27 cellular contexts compared by ENCODE assay signal in the genomic region with DNA sequence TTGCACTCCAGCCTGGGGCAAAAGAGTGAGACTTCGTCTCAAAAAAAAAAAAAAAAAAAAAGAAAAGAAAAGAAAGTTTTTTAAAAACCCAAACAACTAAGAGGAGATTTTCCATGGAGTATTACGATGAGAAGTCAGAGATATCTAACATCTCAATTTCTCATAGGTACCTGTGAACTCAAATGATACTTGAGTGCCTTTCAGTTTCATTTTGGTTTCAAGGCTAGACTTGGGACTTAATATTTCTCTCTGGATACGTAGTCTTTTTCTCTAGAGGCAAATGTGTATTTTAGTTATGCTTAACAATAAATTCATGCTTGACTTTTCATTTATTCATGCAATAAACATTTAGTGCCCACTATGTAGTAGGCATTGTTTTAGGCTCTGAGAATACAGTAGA.
"Had no signal": no experiment of that assay in that cellular context is flagged by ENCODE, and none has a peak within 500 bp of the region (broad histone marks: within the 10 kb centered on the region; RNA-seq: fewer than 3 reads in every experiment).

No MANE protein-coding gene starts in this region.

- H3K27me3 Mint-ChIP-seq: activated CD4-positive, alpha-beta T cell treated with anti-CD3 and anti-CD28 coated beads, Interleukin-2, amount 10 ng/mL, durations not matched to agents 24 days and 14 days; activated naive CD4-positive, alpha-beta T cell treated with anti-CD3 and anti-CD28 coated beads, Interleukin-2, amount 10 ng/mL, durations not matched to agents 7 days and 5 days; activated naive CD8-positive, alpha-beta T cell treated with anti-CD3 and anti-CD28 coated beads, Interleukin-2, amount 50 U/mL, for 24 hours; progenitor cell of endocrine pancreas; stimulated activated naive CD8-positive, alpha-beta T cell treated with anti-CD3 and anti-CD28 coated beads, Interleukin-15, amount 100 ng/mL, for 72 hours had no signal

- H3K36me3 ChIP-seq: brain microvascular endothelial cell, neural progenitor cell, right atrium auricular region, suprapubic skin, upper lobe of left lung had no signal

- DNase-seq: activated CD4-positive, alpha-beta T cell treated with anti-CD3 and anti-CD28 coated beads, Interleukin-2, amount 10 ng/mL, durations not matched to agents 24 days and 14 days; activated effector memory CD4-positive, alpha-beta T cell treated with Interleukin-2 at 50 U/mL for 16 hours; activated naive CD4-positive, alpha-beta T cell treated with anti-CD3 and anti-CD28 coated beads, Interleukin-2, amount 10 ng/mL, durations not matched to agents 7 days and 5 days; activated naive CD8-positive, alpha-beta T cell treated with anti-CD3 and anti-CD28 coated beads, Interleukin-2, amount 50 U/mL, for 24 hours; activated T-cell treated with anti-CD3 and anti-CD28 coated beads, Interleukin-2, amount 50 U/mL, for 1 hour; aorta; brain microvascular endothelial cell; central memory CD4-positive, alpha-beta T cell; endodermal cell; foreskin fibroblast; glutamatergic neuron; hippocampal formation; islet precursor cell; mammary epithelial cell; midbrain; stimulated activated CD4-positive, alpha-beta T cell treated with anti-CD3 and anti-CD28 coated beads, Interleukin-15, amount 100 ng/mL, for 24 hours; stimulated activated CD4-positive, alpha-beta T cell treated with anti-CD3 and anti-CD28 coated beads, Interleukin-4, amount 100 ng/mL, for 1 hour; stimulated activated naive CD8-positive, alpha-beta T cell treated with anti-CD3 and anti-CD28 coated beads, Interleukin-15, amount 100 ng/mL, for 72 hours; upper lobe of left lung had no signal

- H3K4me3 ChIP-seq: neural progenitor cell, right atrium auricular region, skin epidermis, suprapubic skin, upper lobe of left lung had no signal

- H3K9me3 Mint-ChIP-seq: activated CD4-positive, alpha-beta T cell treated with anti-CD3 and anti-CD28 coated beads, Interleukin-2, amount 10 ng/mL, durations not matched to agents 24 days and 14 days; activated naive CD4-positive, alpha-beta T cell treated with anti-CD3 and anti-CD28 coated beads, Interleukin-2, amount 10 ng/mL, durations not matched to agents 7 days and 5 days; activated naive CD8-positive, alpha-beta T cell treated with anti-CD3 and anti-CD28 coated beads, Interleukin-2, amount 50 U/mL, for 24 hours; stimulated activated naive CD8-positive, alpha-beta T cell treated with anti-CD3 and anti-CD28 coated beads, Interleukin-15, amount 100 ng/mL, for 72 hours had no signal

- H3K27me3 ChIP-seq: brain microvascular endothelial cell, neural progenitor cell, right atrium auricular region, suprapubic skin, upper lobe of left lung had no signal

- H3K4me1 ChIP-seq: neural progenitor cell, suprapubic skin had no signal

- ATAC-seq: activated naive CD8-positive, alpha-beta T cell treated with anti-CD3 and anti-CD28 coated beads, Interleukin-2, amount 50 U/mL, for 24 hours; left lobe of liver; stimulated activated naive CD8-positive, alpha-beta T cell treated with anti-CD3 and anti-CD28 coated beads, Interleukin-15, amount 100 ng/mL, for 72 hours had no signal

- H3K9me3 ChIP-seq: right atrium auricular region, suprapubic skin, upper lobe of left lung had no signal

- H3K27ac ChIP-seq: brain microvascular endothelial cell, epithelial cell of prostate, neural progenitor cell, skin epidermis, suprapubic skin, upper lobe of left lung had no signal

- H3K27ac Mint-ChIP-seq: activated CD4-positive, alpha-beta T cell treated with anti-CD3 and anti-CD28 coated beads, Interleukin-2, amount 10 ng/mL, durations not matched to agents 24 days and 14 days; activated naive CD4-positive, alpha-beta T cell treated with anti-CD3 and anti-CD28 coated beads, Interleukin-2, amount 10 ng/mL, durations not matched to agents 7 days and 5 days; activated naive CD8-positive, alpha-beta T cell treated with anti-CD3 and anti-CD28 coated beads, Interleukin-2, amount 50 U/mL, for 24 hours; endodermal cell; neural progenitor cell; progenitor cell of endocrine pancreas had no signal

- FAIRE-seq: colon had no signal

- H3K4me3 Mint-ChIP-seq: activated CD4-positive, alpha-beta T cell treated with anti-CD3 and anti-CD28 coated beads, Interleukin-2, amount 10 ng/mL, durations not matched to agents 24 days and 14 days; activated naive CD4-positive, alpha-beta T cell treated with anti-CD3 and anti-CD28 coated beads, Interleukin-2, amount 10 ng/mL, durations not matched to agents 7 days and 5 days; activated naive CD8-positive, alpha-beta T cell treated with anti-CD3 and anti-CD28 coated beads, Interleukin-2, amount 50 U/mL, for 24 hours; endodermal cell; neural progenitor cell; stimulated activated naive CD8-positive, alpha-beta T cell treated with anti-CD3 and anti-CD28 coated beads, Interleukin-15, amount 100 ng/mL, for 72 hours had no signal
